In genomic region chr3:170220871-170221270, GRCh38 we compare ENCODE assay signal across 12 cellular contexts. TPM values are rescaled to one million over a fixed set of nuclear protein-coding genes. Genes with fewer than 3 reads are reported as not detected.
DNase-seq lines count a peak whose midpoint lies in the region; ATAC-seq, FAIRE-seq and TF ChIP-seq lines count a peak whose summit lies in the region.
"Had no signal": no experiment of that assay in that cellular context is flagged by ENCODE, and none has a peak within 500 bp of the region (broad histone marks: within the 10 kb centered on the region; RNA-seq: fewer than 3 reads in every experiment).

No MANE protein-coding gene starts in this region.

- peak overlapping the region; percentile 54 for H3K4me3 Mint-ChIP-seq in activated CD4-positive, alpha-beta T cell treated with anti-CD3 and anti-CD28 coated beads for 36 hours
- H3K4me3 Mint-ChIP-seq in HFFc6 (peak overlapping the region; percentile 54), nephron (peak overlapping the region; percentile 69 to 81 (median 72))
- H3K4me3 Mint-ChIP-seq in activated naive CD8-positive, alpha-beta T cell treated with anti-CD3 and anti-CD28 coated beads, Interleukin-2, amount 50 U/mL, for 24 hours, result peak overlapping the region; percentile 69

- TF ChIP-seq POLR2A in HepG2 (IDR thresholded peaks at IDR 0.05; ENCODE audit: insufficient read depth in 1 of 2, low read depth in 2 of 2, low read length in 2 of 2), result no peak

- peak; percentile 12 for DNase-seq in activated CD4-positive, alpha-beta T cell treated with anti-CD3 and anti-CD28 coated beads for 36 hours
- DNase-seq in activated CD4-positive, alpha-beta T cell treated with anti-CD3 and anti-CD28 coated beads for 48 hours, result no peak
- DNase-seq in HFFc6 (peak; percentile 44), WERI-Rb-1 (no peak), HepG2 (ENCODE audit: low spot score) (no peak)
- no peak for DNase-seq in activated naive CD8-positive, alpha-beta T cell treated with anti-CD3 and anti-CD28 coated beads, Interleukin-2, amount 50 U/mL, for 24 hours
- DNase-seq: lower lobe of right lung, NCI-H1048, NCI-H446 treated with DMSO at 0.1 percent for 48 hours, RPMI8226 had no signal

- ATAC-seq in activated CD4-positive, alpha-beta T cell treated with anti-CD3 and anti-CD28 coated beads for 36 hours, result no peak
- ATAC-seq in activated naive CD8-positive, alpha-beta T cell treated with anti-CD3 and anti-CD28 coated beads, Interleukin-2, amount 50 U/mL, for 24 hours, result no peak
- ATAC-seq in HG03460 (IDR thresholded peaks at IDR 0.05; ENCODE audit: unreplicated experiment) (no peak), HepG2 (no peak)
- ATAC-seq: lower lobe of right lung had no signal

- intact Hi-C loops in activated CD4-positive, alpha-beta T cell treated with anti-CD3 and anti-CD28 coated beads for 36 hours (cut with DNase I, micrococcal nuclease), result no loop called here
- intact Hi-C loops in HepG2 (cut with micrococcal nuclease; ENCODE audit: unreplicated experiment), result no loop called here

- peaks cover 21% of the 10 kb centered on the region for H3K4me1 ChIP-seq in HepG2 (ENCODE audit: insufficient read depth, low read length)

- H3K36me3 ChIP-seq in WERI-Rb-1 (peaks cover 4% of the 10 kb centered on the region), HepG2 (replicated peaks in 1 of 2; ENCODE audit: control insufficient read depth in 1 of 2, insufficient read depth in 2 of 2, low read length in 2 of 2) (no peaks in the 10 kb centered on the region)
- H3K36me3 ChIP-seq: lower lobe of right lung had no signal

- H3K9ac ChIP-seq in HepG2 (ENCODE audit: insufficient read depth, low read depth, low read length), result no peak overlapping the region

- H3K4me2 ChIP-seq in HepG2 (ENCODE audit: low read depth, low read length), result no peak overlapping the region

- H3K27me3 ChIP-seq in WERI-Rb-1 (ENCODE audit: insufficient read depth, low read depth, severe bottlenecking) (no peaks in the 10 kb centered on the region), HepG2 (ENCODE audit: control insufficient read depth in 1 of 2, insufficient read depth in 2 of 2, low read length in 2 of 2) (no peaks in the 10 kb centered on the region; a peak in 1 of 5 replicates)

- POLR2A ChIA-PET in activated CD4-positive, alpha-beta T cell treated with anti-CD3 and anti-CD28 coated beads for 36 hours (lab: Charles Lee), result no interaction called here
- POLR2A ChIA-PET in HepG2 (lab: Yijun Ruan, JAX), result no interaction called here

- 94% methylated on average over 4 of the region's 4 CpGs for WGBS in HepG2 (ENCODE audit: low lambda C conversion rate)

- H3K36me3 Mint-ChIP-seq in activated CD4-positive, alpha-beta T cell treated with anti-CD3 and anti-CD28 coated beads for 36 hours (ENCODE audit: low read depth), result peaks cover 6% of the 10 kb centered on the region
- H3K36me3 Mint-ChIP-seq in HFFc6 (ENCODE audit: low read depth) (peaks cover 6% of the 10 kb centered on the region; the same call in 1 of the 2 replicates), nephron (ENCODE audit: low read depth) (peaks cover 4% of the 10 kb centered on the region)
- H3K36me3 Mint-ChIP-seq in activated naive CD8-positive, alpha-beta T cell treated with anti-CD3 and anti-CD28 coated beads, Interleukin-2, amount 50 U/mL, for 24 hours (ENCODE audit: low read depth), result peaks cover 1% of the 10 kb centered on the region

- in situ Hi-C loops in HepG2 (cut with HindIII; ENCODE audit: extremely low pct_ligation_motif_present, low pct_unique_long_range_greater_than_20kb), result no loop called here

- H2AFZ ChIP-seq in HepG2 (ENCODE audit: low read length), result no peak overlapping the region

- TF ChIP-seq CTCF in HFFc6 (IDR thresholded peaks at IDR 0.05), result no peak
- TF ChIP-seq CTCF in nephron (IDR thresholded peaks at IDR 0.05; ENCODE audit: unreplicated experiment in 3 of 3), result no peak
- TF ChIP-seq CTCF in WERI-Rb-1 (IDR thresholded peaks at IDR 0.05; ENCODE audit: low read depth, low read length), result no peak
- TF ChIP-seq CTCF in HepG2 (CRISPR knock-in tag; IDR thresholded peaks at IDR 0.05), result no peak

- H3K4me3 ChIP-seq in WERI-Rb-1 (ENCODE audit: low read depth, low read length) (no peak overlapping the region), HepG2 (replicated peaks in 1 of 3; ENCODE audit: insufficient read depth in 1 of 3, low read depth in 2 of 3, low read length in 3 of 3) (no peak overlapping the region)

- TF ChIP-seq EP300 in HepG2 (IDR thresholded peaks at IDR 0.05; ENCODE audit: low read depth in 2 of 2, low read length in 2 of 2) (no peak), HepG2 (CRISPR knock-in tag; IDR thresholded peaks at IDR 0.05; ENCODE audit: borderline replicate concordance) (no peak)

- H4K20me1 ChIP-seq in HepG2 (ENCODE audit: insufficient read depth, low read length), result no peaks in the 10 kb centered on the region

- peaks cover 2% of the 10 kb centered on the region for H3K9me3 Mint-ChIP-seq in activated CD4-positive, alpha-beta T cell treated with anti-CD3 and anti-CD28 coated beads for 36 hours (ENCODE audit: low read depth)
- H3K9me3 Mint-ChIP-seq in HFFc6 (no peaks in the 10 kb centered on the region), nephron (peaks cover 5% of the 10 kb centered on the region)
- H3K9me3 Mint-ChIP-seq in activated naive CD8-positive, alpha-beta T cell treated with anti-CD3 and anti-CD28 coated beads, Interleukin-2, amount 50 U/mL, for 24 hours, result peaks cover 4% of the 10 kb centered on the region

- peaks cover 27% of the 10 kb centered on the region for H3K4me1 Mint-ChIP-seq in activated CD4-positive, alpha-beta T cell treated with anti-CD3 and anti-CD28 coated beads for 36 hours
- H3K4me1 Mint-ChIP-seq in HFFc6 (ENCODE audit: low read depth) (peaks cover 49% of the 10 kb centered on the region), nephron (peaks cover 20% of the 10 kb centered on the region)
- H3K4me1 Mint-ChIP-seq in activated naive CD8-positive, alpha-beta T cell treated with anti-CD3 and anti-CD28 coated beads, Interleukin-2, amount 50 U/mL, for 24 hours, result peaks cover 28% of the 10 kb centered on the region

- no peaks in the 10 kb centered on the region for H3K27me3 Mint-ChIP-seq in activated CD4-positive, alpha-beta T cell treated with anti-CD3 and anti-CD28 coated beads for 36 hours
- H3K27me3 Mint-ChIP-seq in HFFc6 (ENCODE audit: insufficient read depth) (no peaks in the 10 kb centered on the region; the same call in 1 of the 2 replicates), nephron (ENCODE audit: low read depth) (peaks cover 3% of the 10 kb centered on the region)
- H3K27me3 Mint-ChIP-seq in activated naive CD8-positive, alpha-beta T cell treated with anti-CD3 and anti-CD28 coated beads, Interleukin-2, amount 50 U/mL, for 24 hours, result no peaks in the 10 kb centered on the region

- CTCF ChIA-PET in activated CD4-positive, alpha-beta T cell treated with anti-CD3 and anti-CD28 coated beads for 36 hours (lab: Charles Lee), result interaction anchor here (1.0 kb wide), 1 partner anchor 137 kb away, joined by 3 read pairs; the partner anchor contains the start of gene SKIL
- CTCF ChIA-PET in HepG2 (lab: Yijun Ruan, JAX; ENCODE audit: low intra/inter-chr PET ratio, low total read pairs), result no interaction called here

- H3K9me3 ChIP-seq in WERI-Rb-1 (ENCODE audit: severe bottlenecking), result no peaks in the 10 kb centered on the region
- H3K9me3 ChIP-seq in HepG2 (ENCODE audit: low read length), result no peaks in the 10 kb centered on the region
- H3K9me3 ChIP-seq: lower lobe of right lung had no signal

- H3K27ac ChIP-seq in WERI-Rb-1 (no peak overlapping the region), HepG2 (ENCODE audit: extremely low read length, insufficient read depth, low read length) (no peak overlapping the region)

- FAIRE-seq in HepG2 (lab: Jason Lieb, UNC), result no peak

- H3K27ac Mint-ChIP-seq in activated CD4-positive, alpha-beta T cell treated with anti-CD3 and anti-CD28 coated beads for 36 hours, result no peak overlapping the region
- H3K27ac Mint-ChIP-seq in HFFc6 (no peak overlapping the region), nephron (peak overlapping the region; percentile 63 to 88 (median 78))
- no peak overlapping the region for H3K27ac Mint-ChIP-seq in activated naive CD8-positive, alpha-beta T cell treated with anti-CD3 and anti-CD28 coated beads, Interleukin-2, amount 50 U/mL, for 24 hours

- no TSS peak for BruUV-seq in HepG2 (replicated peaks; lab: Mats Ljungman, UMichigan)

- no peak for TF ChIP-seq RAD21 in HepG2 (CRISPR knock-in tag; IDR thresholded peaks at IDR 0.05)

- H3K79me2 ChIP-seq in HepG2 (ENCODE audit: insufficient read depth, low read length), result peaks cover 27% of the 10 kb centered on the region

RNA-seq across cellular contexts. Expression of gene PRKCI, which starts 1.4 kb away (rescaled TPM):
- total RNA-seq in activated CD4-positive, alpha-beta T cell treated with anti-CD3 and anti-CD28 coated beads for 36 hours, result 10 to 100 TPM; 32.3 to 33.0 TPM
- total RNA-seq in HFFc6 (2021; fragmentation: NEBNext Ultra II Directional; extraction: Animal tissue kit (Norgen Biotek cat#: 25700)), result 10 to 100 TPM; 24.9 to 32.5 (median 27.7) TPM
- total RNA-seq in HepG2 (2016; rRNA removed; fragmentation: Illumina TruSeq; extraction: Trizol), result 30.4 and 39.1 TPM in 2 replicates
- total RNA-seq in HepG2 (2016; cell fraction: cytosol; rRNA removed; fragmentation: Illumina TruSeq; extraction: Trizol; ENCODE audit: low read depth), result 11.6 and 12.0 TPM in 2 replicates
- 29.9 and 42.0 TPM in 2 replicates for total RNA-seq in HepG2 (2016; cell fraction: insoluble cytoplasmic fraction; rRNA removed; fragmentation: Illumina TruSeq; extraction: Trizol)
- 13.7 and 15.0 TPM in 2 replicates for total RNA-seq in HepG2 (2016; cell fraction: membrane; rRNA removed; fragmentation: Illumina TruSeq; extraction: Trizol)
- 19.8 and 28.5 TPM in 2 replicates for total RNA-seq in HepG2 (2016; cell fraction: nucleus; rRNA removed; fragmentation: Illumina TruSeq; extraction: Trizol)
- polyA plus RNA-seq in HepG2 (2011; rRNA removed), result 11.7 and 17.2 TPM in 2 replicates
- 6.2 and 9.0 TPM in 2 replicates for polyA plus RNA-seq in HepG2 (2011; cell fraction: cytosol; rRNA removed)
- polyA plus RNA-seq in HepG2 (2011; cell fraction: nucleus; rRNA removed), result 5.0 and 9.3 TPM in 2 replicates
- 12.9 and 22.8 TPM in 2 replicates for polyA plus RNA-seq in HepG2 (2012)
- 2.5 and 3.2 TPM in 2 replicates for polyA plus RNA-seq in HepG2 (2016; cell fraction: cytosol; fragmentation: Illumina TruSeq; extraction: Trizol; ENCODE audit: low read depth)
- 29.3 and 31.7 TPM in 2 replicates for polyA plus RNA-seq in HepG2 (2016; cell fraction: insoluble cytoplasmic fraction; fragmentation: Illumina TruSeq; extraction: Trizol; ENCODE audit: low read depth)
- 5.4 and 6.7 TPM in 2 replicates for polyA plus RNA-seq in HepG2 (2016; cell fraction: membrane; fragmentation: Illumina TruSeq; extraction: Trizol; ENCODE audit: low read depth)
- 25.1 and 26.3 TPM in 2 replicates for polyA plus RNA-seq in HepG2 (2016; cell fraction: nucleus; fragmentation: Illumina TruSeq; extraction: Trizol; ENCODE audit: insufficient read depth, low read depth)
- polyA minus RNA-seq in HepG2 (2011; rRNA and poly(A)+ RNA removed; ENCODE audit: low replicate concordance), result 14.9 and 45.3 TPM in 2 replicates
- polyA minus RNA-seq in HepG2 (2011; cell fraction: cytosol; rRNA and poly(A)+ RNA removed), result 20.2 and 22.9 TPM in 2 replicates
- 34.5 and 41.0 TPM in 2 replicates for polyA minus RNA-seq in HepG2 (2011; cell fraction: nucleus; rRNA and poly(A)+ RNA removed)

RNA-seq across cellular contexts. Expression of gene PHC3, which starts 39.3 kb away (rescaled TPM):
- 10 to 100 TPM; 47.6 to 83.9 TPM for total RNA-seq in activated CD4-positive, alpha-beta T cell treated with anti-CD3 and anti-CD28 coated beads for 36 hours
- total RNA-seq in HFFc6 (2021; fragmentation: NEBNext Ultra II Directional; extraction: Animal tissue kit (Norgen Biotek cat#: 25700)), result 10 to 100 TPM; 38.8 to 61.3 (median 55.7) TPM
- total RNA-seq in HepG2 (2016; rRNA removed; fragmentation: Illumina TruSeq; extraction: Trizol), result 16.5 and 24.1 TPM in 2 replicates
- total RNA-seq in HepG2 (2016; cell fraction: cytosol; rRNA removed; fragmentation: Illumina TruSeq; extraction: Trizol; ENCODE audit: low read depth), result 83.1 and 87.8 TPM in 2 replicates
- total RNA-seq in HepG2 (2016; cell fraction: insoluble cytoplasmic fraction; rRNA removed; fragmentation: Illumina TruSeq; extraction: Trizol), result 15.1 and 19.9 TPM in 2 replicates
- 17.9 and 22.5 TPM in 2 replicates for total RNA-seq in HepG2 (2016; cell fraction: membrane; rRNA removed; fragmentation: Illumina TruSeq; extraction: Trizol)
- total RNA-seq in HepG2 (2016; cell fraction: nucleus; rRNA removed; fragmentation: Illumina TruSeq; extraction: Trizol), result 45.6 and 47.3 TPM in 2 replicates
- 42.9 and 49.0 TPM in 2 replicates for polyA plus RNA-seq in HepG2 (2011; rRNA removed)
- 18.5 and 21.7 TPM in 2 replicates for polyA plus RNA-seq in HepG2 (2011; cell fraction: cytosol; rRNA removed)
- 64.0 and 65.6 TPM in 2 replicates for polyA plus RNA-seq in HepG2 (2011; cell fraction: nucleus; rRNA removed)
- polyA plus RNA-seq in HepG2 (2012), result 12.8 and 14.1 TPM in 2 replicates
- 0.53 and 0.69 TPM in 2 replicates for polyA plus RNA-seq in HepG2 (2016; cell fraction: cytosol; fragmentation: Illumina TruSeq; extraction: Trizol; ENCODE audit: low read depth)
- polyA plus RNA-seq in HepG2 (2016; cell fraction: insoluble cytoplasmic fraction; fragmentation: Illumina TruSeq; extraction: Trizol; ENCODE audit: low read depth), result 6.1 and 6.6 TPM in 2 replicates
- polyA plus RNA-seq in HepG2 (2016; cell fraction: membrane; fragmentation: Illumina TruSeq; extraction: Trizol; ENCODE audit: low read depth), result 0.78 TPM in 2 replicates
- 21.1 and 24.6 TPM in 2 replicates for polyA plus RNA-seq in HepG2 (2016; cell fraction: nucleus; fragmentation: Illumina TruSeq; extraction: Trizol; ENCODE audit: insufficient read depth, low read depth)
- polyA minus RNA-seq in HepG2 (2011; rRNA and poly(A)+ RNA removed; ENCODE audit: low replicate concordance), result 193 and 376 TPM in 2 replicates
- polyA minus RNA-seq in HepG2 (2011; cell fraction: cytosol; rRNA and poly(A)+ RNA removed), result 15.6 and 17.5 TPM in 2 replicates
- polyA minus RNA-seq in HepG2 (2011; cell fraction: nucleus; rRNA and poly(A)+ RNA removed), result 86.4 and 113 TPM in 2 replicates

Comparison
In these comparisons a context has a peak if more than half of its experiments do, and no peak if none do; other contexts are left out.
1. DNase-seq: peak in activated CD4-positive, alpha-beta T cell treated with anti-CD3 and anti-CD28 coated beads for 36 hours (single experiment) and HFFc6 (single experiment); none in activated CD4-positive, alpha-beta T cell treated with anti-CD3 and anti-CD28 coated beads for 48 hours (single experiment), activated naive CD8-positive, alpha-beta T cell treated with anti-CD3 and anti-CD28 coated beads, Interleukin-2, amount 50 U/mL, for 24 hours (single experiment), WERI-Rb-1 (single experiment) and HepG2 (single experiment).
2. H3K27ac Mint-ChIP-seq: peak in nephron (3 of 3); none in activated CD4-positive, alpha-beta T cell treated with anti-CD3 and anti-CD28 coated beads for 36 hours (single experiment), HFFc6 (single experiment) and activated naive CD8-positive, alpha-beta T cell treated with anti-CD3 and anti-CD28 coated beads, Interleukin-2, amount 50 U/mL, for 24 hours (single experiment).
3. Peak in every context shown above with its lines, with median percentiles within 50 percentile points of each other: H3K4me3 Mint-ChIP-seq.